In genomic region chr10:129397198-129397974, GRCh38 we compare ENCODE assay signal across 33 cellular contexts.
"Had no signal": no experiment of that assay in that cellular context is flagged by ENCODE, and none has a peak within 500 bp of the region (broad histone marks: within the 10 kb centered on the region; RNA-seq: fewer than 3 reads in every experiment).

No MANE protein-coding gene starts in this region.

- H3K27me3 Mint-ChIP-seq: activated naive CD4-positive, alpha-beta T cell treated with anti-CD3 and anti-CD28 coated beads, Interleukin-2, amount 10 ng/mL, durations not matched to agents 7 days and 5 days; activated naive CD8-positive, alpha-beta T cell treated with anti-CD3 and anti-CD28 coated beads, Interleukin-2, amount 10 ng/mL, durations not matched to agents 7 days and 5 days; stimulated activated naive B cell treated with anti-CD40 and anti-IgM and Interleukin-4, amounts not matched to agents 10 μg/mL and 1 μg/mL and 100 μg/mL, for 72 hours had no signal

- H3K4me3 ChIP-seq: ascending aorta, esophagus muscularis mucosa, heart right ventricle, smooth muscle cell, stomach, thyroid gland, upper lobe of right lung had no signal

- H3K4me1 ChIP-seq: ascending aorta, foreskin keratinocyte, stomach, thyroid gland, upper lobe of right lung had no signal

- ATAC-seq: activated CD4-positive, CD25-positive, alpha-beta regulatory T cell treated with anti-CD3 and anti-CD28 coated beads, Interleukin-2, amount 50 U/mL, for 24 hours; foreskin keratinocyte; naive thymus-derived CD4-positive, alpha-beta T cell; stimulated activated naive B cell treated with anti-CD40 and anti-IgM and Interleukin-4, amounts not matched to agents 10 μg/mL and 1 μg/mL and 100 μg/mL, for 72 hours; T-helper 17 cell; upper lobe of right lung had no signal

- H3K27ac Mint-ChIP-seq: activated naive CD4-positive, alpha-beta T cell treated with anti-CD3 and anti-CD28 coated beads, Interleukin-2, amount 10 ng/mL, durations not matched to agents 7 days and 5 days; activated naive CD8-positive, alpha-beta T cell treated with anti-CD3 and anti-CD28 coated beads, Interleukin-2, amount 10 ng/mL, durations not matched to agents 7 days and 5 days; memory B cell; naive thymus-derived CD4-positive, alpha-beta T cell; stimulated activated naive B cell treated with anti-CD40 and anti-IgM and Interleukin-4, amounts not matched to agents 10 μg/mL and 1 μg/mL and 100 μg/mL, for 72 hours; T-helper 17 cell had no signal

- H3K4me1 Mint-ChIP-seq: activated naive CD4-positive, alpha-beta T cell treated with anti-CD3 and anti-CD28 coated beads, Interleukin-2, amount 10 ng/mL, durations not matched to agents 7 days and 5 days; activated naive CD8-positive, alpha-beta T cell treated with anti-CD3 and anti-CD28 coated beads, Interleukin-2, amount 10 ng/mL, durations not matched to agents 7 days and 5 days; memory B cell; naive thymus-derived CD4-positive, alpha-beta T cell; stimulated activated naive B cell treated with anti-CD40 and anti-IgM and Interleukin-4, amounts not matched to agents 10 μg/mL and 1 μg/mL and 100 μg/mL, for 72 hours; T-helper 17 cell had no signal

- H3K4me2 ChIP-seq: smooth muscle cell had no signal

- H3K9me3 ChIP-seq: ascending aorta, esophagus muscularis mucosa, heart right ventricle, stomach, thyroid gland, upper lobe of right lung had no signal

- H3K36me3 ChIP-seq: ascending aorta, esophagus muscularis mucosa, heart right ventricle, stomach, thyroid gland, upper lobe of right lung, WERI-Rb-1 had no signal

- H3K27ac ChIP-seq: ascending aorta, foreskin keratinocyte, stomach, thyroid gland, upper lobe of right lung, WERI-Rb-1 had no signal

- H3K36me3 Mint-ChIP-seq: activated naive CD4-positive, alpha-beta T cell treated with anti-CD3 and anti-CD28 coated beads, Interleukin-2, amount 10 ng/mL, durations not matched to agents 7 days and 5 days; activated naive CD8-positive, alpha-beta T cell treated with anti-CD3 and anti-CD28 coated beads, Interleukin-2, amount 10 ng/mL, durations not matched to agents 7 days and 5 days; brain; memory B cell; naive thymus-derived CD4-positive, alpha-beta T cell; stimulated activated naive B cell treated with anti-CD40 and anti-IgM and Interleukin-4, amounts not matched to agents 10 μg/mL and 1 μg/mL and 100 μg/mL, for 72 hours had no signal

- H3K27me3 ChIP-seq: ascending aorta, foreskin keratinocyte, thyroid gland had no signal

- H3K4me3 Mint-ChIP-seq: activated naive CD4-positive, alpha-beta T cell treated with anti-CD3 and anti-CD28 coated beads, Interleukin-2, amount 10 ng/mL, durations not matched to agents 7 days and 5 days; activated naive CD8-positive, alpha-beta T cell treated with anti-CD3 and anti-CD28 coated beads, Interleukin-2, amount 10 ng/mL, durations not matched to agents 7 days and 5 days; brain; memory B cell; naive thymus-derived CD4-positive, alpha-beta T cell; neural crest cell; stimulated activated naive B cell treated with anti-CD40 and anti-IgM and Interleukin-4, amounts not matched to agents 10 μg/mL and 1 μg/mL and 100 μg/mL, for 72 hours; T-helper 17 cell had no signal

- DNase-seq: activated CD4-positive, alpha-beta T cell treated with anti-CD3 and anti-CD28 coated beads for 48 hours; activated CD4-positive, alpha-beta T cell treated with anti-CD3 and anti-CD28 coated beads, Interleukin-2, amount 50 U/mL, for 48 hours; activated CD8-positive, alpha-beta memory T cell treated with anti-CD3 and anti-CD28 coated beads, Interleukin-2, amount 50 U/mL, for 4 hours; activated gamma-delta T cell; activated naive CD4-positive, alpha-beta T cell treated with anti-CD3 and anti-CD28 coated beads, Interleukin-2, amount 10 ng/mL, durations not matched to agents 7 days and 5 days; activated naive CD8-positive, alpha-beta T cell treated with anti-CD3 and anti-CD28 coated beads, Interleukin-2, amount 10 ng/mL, durations not matched to agents 7 days and 5 days; activated T-cell treated with anti-CD3 and anti-CD28 coated beads, Interleukin-2, amount 50 U/mL, for 1 hour; central memory CD4-positive, alpha-beta T cell; dermis blood vessel endothelial cell; effector CD4-positive, alpha-beta T cell; foreskin keratinocyte; heart right ventricle; kidney glomerular epithelial cell; midbrain; naive thymus-derived CD4-positive, alpha-beta T cell; stimulated activated CD4-positive, alpha-beta T cell treated with anti-CD3 and anti-CD28 coated beads, Interleukin-1b, Interleukin-23, amount 100 ng/mL, for 48 hours; stimulated activated CD4-positive, alpha-beta T cell treated with anti-CD3 and anti-CD28 coated beads, Interleukin-4, amount 100 ng/mL, for 4 hours; stimulated activated CD8-positive, alpha-beta memory T cell treated with anti-CD3 and anti-CD28 coated beads, Interleukin-4, amount 100 ng/mL, for 48 hours; stimulated activated naive B cell treated with anti-CD40 and anti-IgM and Interleukin-4, amounts not matched to agents 10 μg/mL and 1 μg/mL and 100 μg/mL, for 72 hours; stomach; SW 1271; T-helper 17 cell; T1000; thyroid gland; upper lobe of right lung; WERI-Rb-1 had no signal

- H3K9me3 Mint-ChIP-seq: activated naive CD4-positive, alpha-beta T cell treated with anti-CD3 and anti-CD28 coated beads, Interleukin-2, amount 10 ng/mL, durations not matched to agents 7 days and 5 days; activated naive CD8-positive, alpha-beta T cell treated with anti-CD3 and anti-CD28 coated beads, Interleukin-2, amount 10 ng/mL, durations not matched to agents 7 days and 5 days; brain; memory B cell; naive thymus-derived CD4-positive, alpha-beta T cell; neural crest cell; stimulated activated naive B cell treated with anti-CD40 and anti-IgM and Interleukin-4, amounts not matched to agents 10 μg/mL and 1 μg/mL and 100 μg/mL, for 72 hours had no signal
